ENCODE assay signal across 16 cellular contexts in the genomic region with DNA sequence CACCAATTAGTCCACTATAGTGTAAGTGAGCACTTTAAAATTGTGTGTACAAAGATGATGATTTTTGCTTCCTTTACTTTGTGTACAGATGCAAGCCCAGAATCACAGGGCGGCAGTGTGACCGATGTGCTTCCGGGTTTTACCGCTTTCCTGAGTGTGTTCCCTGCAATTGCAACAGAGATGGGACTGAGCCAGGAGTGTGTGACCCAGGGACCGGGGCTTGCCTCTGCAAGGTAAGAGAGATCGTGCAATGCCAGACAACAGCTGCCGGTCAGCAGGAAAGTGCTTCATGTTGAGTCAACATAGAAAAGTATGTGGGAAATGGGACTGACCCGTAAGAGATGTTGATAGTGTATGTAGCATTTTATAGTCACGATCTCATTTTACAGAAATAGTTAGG.
A peak's percentile ranks its signal among the peaks of the same experiment; 100 is the strongest.
DNase-seq lines count a peak whose midpoint lies in the region; ATAC-seq and TF ChIP-seq lines count a peak whose summit lies in the region.
"Had no signal": no experiment of that assay in that cellular context is flagged by ENCODE, and none has a peak within 500 bp of the region (broad histone marks: within the 10 kb centered on the region; RNA-seq: fewer than 3 reads in every experiment).

No MANE protein-coding gene starts in this region.

- H3K9me3 ChIP-seq in RWPE2 (ENCODE audit: severe bottlenecking) = no peaks in the 10 kb centered on the region
- H3K9me3 ChIP-seq: vagina had no signal

- H3K4me3 ChIP-seq in RWPE2 (ENCODE audit: severe bottlenecking) = no peak overlapping the region
- H3K4me3 ChIP-seq: vagina had no signal

- H3K36me3 ChIP-seq in RWPE2 (ENCODE audit: low read depth) = peaks cover 22% of the 10 kb centered on the region

- peaks cover 48% of the 10 kb centered on the region for H3K4me1 ChIP-seq in RWPE2 (ENCODE audit: insufficient read depth, poor library complexity, severe bottlenecking)

- DNase-seq in HPDE6-E6E7 (ENCODE audit: extremely low spot score) = peak; percentile 72
- peak; percentile 87 for DNase-seq in RWPE2 (ENCODE audit: low spot score)
- peak; percentile 47 for DNase-seq in renal cortical epithelial cell (ENCODE audit: low read depth)
- DNase-seq in NCI-H2107 treated with DMSO at 0.1 percent for 48 hours (lab: John Stamatoyannopoulos, UW; ENCODE audit: unreplicated experiment) = no peak
- no peak for DNase-seq in SIG-M5 (lab: John Stamatoyannopoulos, UW)
- DNase-seq in left ventricle myocardium superior = no peak
- DNase-seq: activated CD4-positive, alpha-beta T cell treated with anti-CD3 and anti-CD28 coated beads, Interleukin-2, amount 50 U/mL, for 48 hours; C1 segment of cervical spinal cord; effector CD4-positive, alpha-beta T cell; naive B cell; NCI-H69; stimulated activated CD4-positive, alpha-beta T cell treated with anti-CD3 and anti-CD28 coated beads, Interleukin-2, amount 100 ng/mL, for 24 hours had no signal

- no peaks in the 10 kb centered on the region for H3K27me3 ChIP-seq in RWPE2 (ENCODE audit: insufficient read depth, poor library complexity, severe bottlenecking)
- H3K27me3 ChIP-seq: foreskin keratinocyte, vagina had no signal

- no peak for TF ChIP-seq CTCF in RWPE2 (IDR thresholded peaks at IDR 0.05; ENCODE audit: poor library complexity, severe bottlenecking)

- intact Hi-C loops in left ventricle myocardium superior (cut with micrococcal nuclease) = no loop called here

- peak overlapping the region; percentile 87 for H3K27ac ChIP-seq in RWPE2 (ENCODE audit: poor library complexity, severe bottlenecking)
- H3K27ac ChIP-seq: foreskin keratinocyte, vagina had no signal

- ATAC-seq in RWPE2 (ENCODE audit: low read depth) (peak; percentile 83), esophagus mucosa (peak; percentile 41), left ventricle myocardium superior (no peak), HG02840 (IDR thresholded peaks at IDR 0.05; ENCODE audit: low FRiP score, unreplicated experiment) (no peak)
- ATAC-seq: foreskin keratinocyte had no signal

Comparison
In these comparisons a context has a peak if more than half of its experiments do, and no peak if none do; other contexts are left out.
1. DNase-seq: peak in HPDE6-E6E7 (single experiment), RWPE2 (single experiment) and renal cortical epithelial cell (single experiment); none in NCI-H2107 treated with DMSO at 0.1 percent for 48 hours (single experiment), SIG-M5 (single experiment) and left ventricle myocardium superior (single experiment).
2. ATAC-seq: peak in RWPE2 (single experiment) and esophagus mucosa (single experiment); none in left ventricle myocardium superior (single experiment) and HG02840 (single experiment).